ENCODE assay signal across 8 cellular contexts in the genomic region with DNA sequence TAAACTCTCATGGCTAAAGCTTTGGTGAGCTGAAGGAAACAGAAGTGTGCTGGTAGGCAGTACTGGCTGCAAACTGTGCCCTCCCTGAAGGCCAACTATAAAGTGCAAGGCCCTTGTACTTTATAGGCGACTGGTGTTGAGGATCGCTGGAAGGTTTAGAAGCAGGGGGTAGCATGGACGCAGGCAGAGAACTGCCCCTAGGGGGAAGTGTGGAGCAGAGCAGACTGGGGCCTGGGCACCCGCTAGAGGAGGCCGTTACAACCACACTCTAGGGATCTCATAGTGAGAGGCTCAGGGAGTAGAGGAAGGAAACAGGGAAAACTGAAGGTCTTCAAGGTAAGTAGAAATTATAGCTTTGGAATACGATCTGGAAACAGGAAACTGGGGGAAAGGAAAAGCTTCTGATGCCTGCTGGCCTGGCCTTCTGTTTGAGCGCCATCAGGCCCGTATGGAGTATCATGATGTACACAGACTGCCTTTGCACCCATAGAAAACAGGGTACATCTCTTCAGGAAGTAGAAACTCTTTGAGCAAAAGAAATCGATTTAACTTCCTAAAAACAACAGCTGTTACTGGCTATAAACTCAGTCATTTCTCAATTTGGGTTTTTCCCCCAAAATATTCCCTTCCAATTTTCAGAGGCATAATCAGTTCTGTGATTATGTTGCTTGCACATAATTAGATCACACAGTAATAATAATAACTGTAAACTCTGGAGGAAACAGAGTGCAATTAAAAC. TPM values are rescaled to one million over a fixed set of nuclear protein-coding genes. Genes with fewer than 3 reads are reported as not detected.
DNase-seq lines count a peak whose midpoint lies in the region; ATAC-seq, FAIRE-seq and TF ChIP-seq lines count a peak whose summit lies in the region.

No MANE protein-coding gene starts in this region.

- H4K20me1 ChIP-seq in SU-DHL-6 (ENCODE audit: low read depth, low read length) (no peaks in the 10 kb centered on the region), HepG2 (ENCODE audit: insufficient read depth, low read length) (no peaks in the 10 kb centered on the region)

- no peak for TF ChIP-seq RAD21 in HepG2 (CRISPR knock-in tag; IDR thresholded peaks at IDR 0.05)

- H3K36me3 ChIP-seq in SU-DHL-6 (ENCODE audit: low read length) = no peaks in the 10 kb centered on the region
- H3K36me3 ChIP-seq in body of pancreas (replicated peaks in 1 of 2; ENCODE audit: insufficient read depth in 1 of 2, low read depth in 2 of 2) = no peaks in the 10 kb centered on the region
- no peaks in the 10 kb centered on the region for H3K36me3 ChIP-seq in HepG2 (replicated peaks in 1 of 2; ENCODE audit: control insufficient read depth in 1 of 2, insufficient read depth in 2 of 2, low read length in 2 of 2)
- H3K36me3 ChIP-seq in suprapubic skin = no peaks in the 10 kb centered on the region

- FAIRE-seq in HepG2 (lab: Jason Lieb, UNC) = peak; percentile 84

- H3K9me3 ChIP-seq in SU-DHL-6 (ENCODE audit: insufficient read depth, low read length) = no peaks in the 10 kb centered on the region
- H3K9me3 ChIP-seq in body of pancreas = no peaks in the 10 kb centered on the region
- no peaks in the 10 kb centered on the region for H3K9me3 ChIP-seq in HepG2 (ENCODE audit: low read length)
- H3K9me3 ChIP-seq in suprapubic skin = no peaks in the 10 kb centered on the region

- H3K79me2 ChIP-seq in SU-DHL-6 (ENCODE audit: insufficient read depth, low read length) (no peaks in the 10 kb centered on the region; the same call in 1 of the 2 replicates), HepG2 (ENCODE audit: insufficient read depth, low read length) (no peaks in the 10 kb centered on the region)

- TF ChIP-seq POLR2A in body of pancreas (IDR thresholded peaks at IDR 0.05) = no peak
- no peak for TF ChIP-seq POLR2A in HepG2 (IDR thresholded peaks at IDR 0.05; ENCODE audit: insufficient read depth in 1 of 2, low read depth in 2 of 2, low read length in 2 of 2)
- no peak for TF ChIP-seq POLR2A in suprapubic skin (IDR thresholded peaks at IDR 0.05)

- H3K4me3 ChIP-seq in SU-DHL-6 (ENCODE audit: insufficient read depth, low read length, poor library complexity, severe bottlenecking) (peak overlapping the region; percentile 41), body of pancreas (no peak overlapping the region), HepG2 (replicated peaks in 1 of 3; ENCODE audit: insufficient read depth in 1 of 3, low read depth in 2 of 3, low read length in 3 of 3) (no peak overlapping the region), suprapubic skin (no peak overlapping the region)

- peak; percentile 64 for ATAC-seq in GM19035 (IDR thresholded peaks at IDR 0.05; ENCODE audit: unreplicated experiment)
- peak; percentile 44 for ATAC-seq in HG03159 (IDR thresholded peaks at IDR 0.05; ENCODE audit: unreplicated experiment)
- ATAC-seq in body of pancreas = no peak
- ATAC-seq in HepG2 = peak; percentile 91

- H3K9me2 ChIP-seq in SU-DHL-6 (replicated peaks; ENCODE audit: insufficient read depth, low read length) = no peaks in the 10 kb centered on the region

- POLR2A ChIA-PET in HepG2 (lab: Yijun Ruan, JAX) = no interaction called here

- DNase-seq in AG09319 (ENCODE audit: extremely low read depth, low read depth) = no peak
- DNase-seq in body of pancreas = no peak
- peak; percentile 26 for DNase-seq in HepG2 (ENCODE audit: low spot score)
- no peak for DNase-seq in suprapubic skin (ENCODE audit: low spot score in 2 of 2)
- no peak for DNase-seq in AG20443 (ENCODE audit: low spot score)

- intact Hi-C loops in body of pancreas (cut with DNase I) = no loop called here
- intact Hi-C loops in HepG2 (cut with micrococcal nuclease; ENCODE audit: unreplicated experiment) = loop anchor here (1.0 kb wide), 1 partner anchor 537 kb away; no protein-coding TSS in a partner anchor

- peak overlapping the region; percentile 84 for H3K4me2 ChIP-seq in SU-DHL-6 (ENCODE audit: low read depth, low read length, poor library complexity, severe bottlenecking)
- H3K4me2 ChIP-seq in HepG2 (ENCODE audit: low read depth, low read length) = peak overlapping the region; percentile 37

- peak; percentile 14 for TF ChIP-seq CTCF in AG09319 (IDR thresholded peaks at IDR 0.05; ENCODE audit: low read depth, low read length)
- peak; percentile 71 for TF ChIP-seq CTCF in SU-DHL-6 (IDR thresholded peaks at IDR 0.05; ENCODE audit: insufficient read depth, low read length, poor library complexity, severe bottlenecking)
- TF ChIP-seq CTCF in body of pancreas (IDR thresholded peaks at IDR 0.05) = peak in 1 of 7 experiments; percentile 22
- TF ChIP-seq CTCF in HepG2 (CRISPR knock-in tag; IDR thresholded peaks at IDR 0.05) = peak; percentile 61
- peak in 1 of 2 donors; percentile 15 for TF ChIP-seq CTCF in suprapubic skin (IDR thresholded peaks at IDR 0.05)

- H2AFZ ChIP-seq in SU-DHL-6 (ENCODE audit: low read depth, low read length, severe bottlenecking) = no peak overlapping the region
- no peak overlapping the region for H2AFZ ChIP-seq in HepG2 (ENCODE audit: low read length)

- H3F3A ChIP-seq in SU-DHL-6 (ENCODE audit: insufficient read depth) = peaks cover 65% of the 10 kb centered on the region

- H3K9ac ChIP-seq in SU-DHL-6 (ENCODE audit: low read length) = peak overlapping the region; percentile 55
- no peak overlapping the region for H3K9ac ChIP-seq in HepG2 (ENCODE audit: insufficient read depth, low read depth, low read length)

- no TSS peak for BruUV-seq in HepG2 (replicated peaks; lab: Mats Ljungman, UMichigan)

- in situ Hi-C loops in HepG2 (cut with HindIII; ENCODE audit: extremely low pct_ligation_motif_present, low pct_unique_long_range_greater_than_20kb) = loop anchor here (10.0 kb wide), 1 partner anchor 544 kb away; no protein-coding TSS in a partner anchor

- H3K27ac ChIP-seq in SU-DHL-6 (ENCODE audit: low read depth, low read length) (peak overlapping the region; percentile 96), body of pancreas (peak overlapping the region in 3 of 4 donors; percentile 10 to 75 (median 59)), HepG2 (ENCODE audit: extremely low read length, insufficient read depth, low read length) (no peak overlapping the region), suprapubic skin (peak overlapping the region; percentile 69)

- H3K27me3 ChIP-seq in SU-DHL-6 (ENCODE audit: low read length) (no peaks in the 10 kb centered on the region), body of pancreas (no peaks in the 10 kb centered on the region), HepG2 (ENCODE audit: control insufficient read depth in 1 of 2, insufficient read depth in 2 of 2, low read length in 2 of 2) (no peaks in the 10 kb centered on the region), suprapubic skin (no peaks in the 10 kb centered on the region)

- H3K4me1 ChIP-seq in body of pancreas (peaks cover 26% of the 10 kb centered on the region), HepG2 (ENCODE audit: insufficient read depth, low read length) (peaks cover 60% of the 10 kb centered on the region), suprapubic skin (peaks cover 39% of the 10 kb centered on the region)

- WGBS in body of pancreas, 2 donors = 69 to 82% methylated on average over 9 of the region's 9 CpGs
- 29% methylated on average over 9 of the region's 9 CpGs for WGBS in HepG2 (ENCODE audit: low lambda C conversion rate)
- WGBS in suprapubic skin = 59% methylated on average over 9 of the region's 9 CpGs

- CTCF ChIA-PET in HepG2 (lab: Yijun Ruan, JAX; ENCODE audit: low intra/inter-chr PET ratio, low total read pairs) = no interaction called here

- TF ChIP-seq EP300 in HepG2 (IDR thresholded peaks at IDR 0.05; ENCODE audit: low read depth in 2 of 2, low read length in 2 of 2) = no peak
- no peak for TF ChIP-seq EP300 in HepG2 (CRISPR knock-in tag; IDR thresholded peaks at IDR 0.05; ENCODE audit: borderline replicate concordance)
- TF ChIP-seq EP300 in suprapubic skin (IDR thresholded peaks at IDR 0.05) = no peak

RNA-seq across cellular contexts. Expression of a gene that starts 23.9 kb away (rescaled TPM):
- total RNA-seq in body of pancreas = 1,000 to 10,000 TPM; 1,104 to 1,472 TPM
- total RNA-seq in HepG2 (2016; rRNA removed; fragmentation: Illumina TruSeq; extraction: Trizol) = 10.5 and 15.9 TPM in 2 replicates
- total RNA-seq in HepG2 (2016; cell fraction: cytosol; rRNA removed; fragmentation: Illumina TruSeq; extraction: Trizol; ENCODE audit: low read depth) = 6.0 and 6.1 TPM in 2 replicates
- 13.6 and 19.1 TPM in 2 replicates for total RNA-seq in HepG2 (2016; cell fraction: insoluble cytoplasmic fraction; rRNA removed; fragmentation: Illumina TruSeq; extraction: Trizol)
- total RNA-seq in HepG2 (2016; cell fraction: membrane; rRNA removed; fragmentation: Illumina TruSeq; extraction: Trizol) = 8.9 and 9.5 TPM in 2 replicates
- 4.1 and 5.6 TPM in 2 replicates for total RNA-seq in HepG2 (2016; cell fraction: nucleus; rRNA removed; fragmentation: Illumina TruSeq; extraction: Trizol)
- 29.6 and 50.7 TPM in 2 replicates for polyA plus RNA-seq in HepG2 (2011; rRNA removed)
- 16.3 and 38.0 TPM in 2 replicates for polyA plus RNA-seq in HepG2 (2011; cell fraction: cytosol; rRNA removed)
- 3.7 and 8.2 TPM in 2 replicates for polyA plus RNA-seq in HepG2 (2011; cell fraction: nucleus; rRNA removed)
- polyA plus RNA-seq in HepG2 (2012) = 14.4 and 69.9 TPM in 2 replicates
- 5.4 and 6.7 TPM in 2 replicates for polyA plus RNA-seq in HepG2 (2016; cell fraction: cytosol; fragmentation: Illumina TruSeq; extraction: Trizol; ENCODE audit: low read depth)
- 17.5 and 21.0 TPM in 2 replicates for polyA plus RNA-seq in HepG2 (2016; cell fraction: insoluble cytoplasmic fraction; fragmentation: Illumina TruSeq; extraction: Trizol; ENCODE audit: low read depth)
- 6.6 and 8.1 TPM in 2 replicates for polyA plus RNA-seq in HepG2 (2016; cell fraction: membrane; fragmentation: Illumina TruSeq; extraction: Trizol; ENCODE audit: low read depth)
- 7.5 and 7.7 TPM in 2 replicates for polyA plus RNA-seq in HepG2 (2016; cell fraction: nucleus; fragmentation: Illumina TruSeq; extraction: Trizol; ENCODE audit: insufficient read depth, low read depth)
- 10.0 and 228 TPM in 2 replicates for polyA minus RNA-seq in HepG2 (2011; rRNA and poly(A)+ RNA removed; ENCODE audit: low replicate concordance)
- polyA minus RNA-seq in HepG2 (2011; cell fraction: cytosol; rRNA and poly(A)+ RNA removed) = 14.2 and 18.9 TPM in 2 replicates
- 7.5 and 12.3 TPM in 2 replicates for polyA minus RNA-seq in HepG2 (2011; cell fraction: nucleus; rRNA and poly(A)+ RNA removed)
- total RNA-seq in suprapubic skin = 1,000 to 10,000 TPM in 3 of 4 donors, 100 to 1,000 TPM in 1; 880 to 1,466 (median 1,228) TPM

RNA-seq across cellular contexts. Expression of a gene that starts 44.6 kb away (rescaled TPM):
- total RNA-seq in body of pancreas (under 1 TPM in 1 of 2 donors, not detected in 1; 0.26 TPM), HepG2 (2016; rRNA removed; fragmentation: Illumina TruSeq; extraction: Trizol) (not detected in 2 replicates), suprapubic skin (under 1 TPM in 3 of 4 donors, not detected in 1; 0.11 to 0.17 (median 0.16) TPM)
- total RNA-seq in HepG2 (2016; cell fraction: cytosol; rRNA removed; fragmentation: Illumina TruSeq; extraction: Trizol; ENCODE audit: low read depth) = not detected in 2 replicates
- total RNA-seq in HepG2 (2016; cell fraction: insoluble cytoplasmic fraction; rRNA removed; fragmentation: Illumina TruSeq; extraction: Trizol) = not detected in 2 replicates
- total RNA-seq in HepG2 (2016; cell fraction: membrane; rRNA removed; fragmentation: Illumina TruSeq; extraction: Trizol) = not detected in 2 replicates
- not detected in 2 replicates for total RNA-seq in HepG2 (2016; cell fraction: nucleus; rRNA removed; fragmentation: Illumina TruSeq; extraction: Trizol)
- polyA plus RNA-seq in HepG2 (2011; rRNA removed) = not detected in 2 replicates
- polyA plus RNA-seq in HepG2 (2011; cell fraction: cytosol; rRNA removed) = not detected in 2 replicates
- not detected in 2 replicates for polyA plus RNA-seq in HepG2 (2011; cell fraction: nucleus; rRNA removed)
- polyA plus RNA-seq in HepG2 (2012) = not detected in 2 replicates
- not detected in 2 replicates for polyA plus RNA-seq in HepG2 (2016; cell fraction: cytosol; fragmentation: Illumina TruSeq; extraction: Trizol; ENCODE audit: low read depth)
- not detected in 2 replicates for polyA plus RNA-seq in HepG2 (2016; cell fraction: insoluble cytoplasmic fraction; fragmentation: Illumina TruSeq; extraction: Trizol; ENCODE audit: low read depth)
- not detected in 2 replicates for polyA plus RNA-seq in HepG2 (2016; cell fraction: membrane; fragmentation: Illumina TruSeq; extraction: Trizol; ENCODE audit: low read depth)
- not detected in 2 replicates for polyA plus RNA-seq in HepG2 (2016; cell fraction: nucleus; fragmentation: Illumina TruSeq; extraction: Trizol; ENCODE audit: insufficient read depth, low read depth)
- not detected in 2 replicates for polyA minus RNA-seq in HepG2 (2011; rRNA and poly(A)+ RNA removed; ENCODE audit: low replicate concordance)
- not detected in 2 replicates for polyA minus RNA-seq in HepG2 (2011; cell fraction: cytosol; rRNA and poly(A)+ RNA removed)
- not detected in 2 replicates for polyA minus RNA-seq in HepG2 (2011; cell fraction: nucleus; rRNA and poly(A)+ RNA removed)

Comparison
In these comparisons a context has a peak if more than half of its experiments do, and no peak if none do; other contexts are left out.
1. RNA of a gene that starts 23.9 kb away (total RNA-seq): 1,104 to 1,472 TPM in body of pancreas and 880 to 1,466 TPM in suprapubic skin; 4.1 to 19.1 TPM in HepG2; every median in the first group is over 10 times any median in the second.